Comparison of ENCODE assay signal across 20 cellular contexts in the genomic region with DNA sequence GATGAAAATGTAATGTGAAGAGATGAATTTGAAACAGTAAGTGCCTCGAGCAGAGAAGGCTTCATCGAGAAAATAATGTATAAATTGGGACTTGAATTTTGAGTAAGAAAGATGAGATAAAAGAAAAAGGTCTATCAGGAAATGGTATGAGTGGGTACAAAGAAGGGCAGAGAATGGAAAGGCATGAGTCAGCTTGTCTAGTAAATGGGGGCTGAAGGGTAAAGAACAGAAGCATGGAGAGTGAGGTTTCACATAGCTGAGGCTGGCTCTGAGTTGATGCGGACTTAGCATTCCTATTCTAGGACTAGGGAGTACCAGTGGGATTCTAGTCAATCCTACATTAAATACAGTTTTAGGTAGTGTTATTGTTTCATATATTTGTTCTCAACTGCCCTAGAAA.
DNase-seq lines count a peak whose midpoint lies in the region; ATAC-seq and TF ChIP-seq lines count a peak whose summit lies in the region.
"Had no signal": no experiment of that assay in that cellular context is flagged by ENCODE, and none has a peak within 500 bp of the region (broad histone marks: within the 10 kb centered on the region; RNA-seq: fewer than 3 reads in every experiment).

No MANE protein-coding gene starts in this region.

- no peak overlapping the region for H3K9ac ChIP-seq in SK-N-MC (ENCODE audit: insufficient read length)
- H3K9ac ChIP-seq: BLaER1 had no signal

- no peaks in the 10 kb centered on the region for H3K9me3 Mint-ChIP-seq in activated CD4-positive, alpha-beta T cell treated with anti-CD3 and anti-CD28 coated beads, Interleukin-2, amount 10 ng/mL, durations not matched to agents 24 days and 14 days
- H3K9me3 Mint-ChIP-seq in activated naive CD8-positive, alpha-beta T cell treated with anti-CD3 and anti-CD28 coated beads, Interleukin-2, amount 50 U/mL, for 24 hours = no peaks in the 10 kb centered on the region

- H3K9me3 ChIP-seq in A673 (ENCODE audit: low read depth, low read length, poor library complexity, severe bottlenecking) (no peaks in the 10 kb centered on the region), SK-N-MC (ENCODE audit: low read depth, low read length) (no peaks in the 10 kb centered on the region)
- H3K9me3 ChIP-seq: BLaER1 had no signal

- peaks cover 54% of the 10 kb centered on the region for H3K36me3 Mint-ChIP-seq in activated CD4-positive, alpha-beta T cell treated with anti-CD3 and anti-CD28 coated beads, Interleukin-2, amount 10 ng/mL, durations not matched to agents 24 days and 14 days (ENCODE audit: low read depth)
- H3K36me3 Mint-ChIP-seq in activated naive CD8-positive, alpha-beta T cell treated with anti-CD3 and anti-CD28 coated beads, Interleukin-2, amount 50 U/mL, for 24 hours (ENCODE audit: low read depth) = peaks cover 52% of the 10 kb centered on the region

- no peaks in the 10 kb centered on the region for H3K27me3 ChIP-seq in A673 (replicated peaks; ENCODE audit: insufficient read depth, low read depth, low read length, poor library complexity)
- H3K27me3 ChIP-seq: BLaER1 had no signal

- peak overlapping the region; percentile 14 for H3K27ac Mint-ChIP-seq in activated CD4-positive, alpha-beta T cell treated with anti-CD3 and anti-CD28 coated beads, Interleukin-2, amount 10 ng/mL, durations not matched to agents 24 days and 14 days
- H3K27ac Mint-ChIP-seq in activated naive CD8-positive, alpha-beta T cell treated with anti-CD3 and anti-CD28 coated beads, Interleukin-2, amount 50 U/mL, for 24 hours = peak overlapping the region; percentile 58

- no peak overlapping the region for H3K4me3 ChIP-seq in A673 (ENCODE audit: low read depth, low read length, poor library complexity, severe bottlenecking)
- H3K4me3 ChIP-seq in SK-N-MC = no peak overlapping the region
- H3K4me3 ChIP-seq: BLaER1 had no signal

- DNase-seq in activated CD4-positive, alpha-beta T cell treated with anti-CD3 and anti-CD28 coated beads, Interleukin-2, amount 10 ng/mL, durations not matched to agents 24 days and 14 days = no peak
- no peak for DNase-seq in activated CD4-positive, alpha-beta T cell treated with anti-CD3 and anti-CD28 coated beads for 48 hours
- DNase-seq in A673 (ENCODE audit: low spot score) = peak; percentile 39
- DNase-seq in SK-N-MC (ENCODE audit: low read depth, low spot score) = no peak
- no peak for DNase-seq in activated naive CD8-positive, alpha-beta T cell treated with anti-CD3 and anti-CD28 coated beads, Interleukin-2, amount 50 U/mL, for 24 hours
- DNase-seq in stimulated activated naive CD4-positive, alpha-beta T cell (lab: John Stamatoyannopoulos, UW) = no peak
- no peak for DNase-seq in effector CD4-positive, alpha-beta T cell
- no peak for DNase-seq in AG20443 (ENCODE audit: low spot score)
- DNase-seq: 8988T, DMS 273 treated with DMSO at 0.1 percent for 48 hours, GDM1, KG1, NCI-H1417 treated with DMSO at 0.1 percent for 48 hours, NCI-H2029, NCI-H2171, NCI-H446, NCI-H69, SHP77 had no signal

- intact Hi-C loops in activated CD4-positive, alpha-beta T cell treated with anti-CD3 and anti-CD28 coated beads, Interleukin-2, amount 10 ng/mL, durations not matched to agents 24 days and 14 days (cut with micrococcal nuclease) = no loop called here
- intact Hi-C loops in A673 (cut with micrococcal nuclease; ENCODE audit: unreplicated experiment) = no loop called here

- peak; percentile 96 for ATAC-seq in activated naive CD8-positive, alpha-beta T cell treated with anti-CD3 and anti-CD28 coated beads, Interleukin-2, amount 50 U/mL, for 24 hours
- ATAC-seq: HepG2 had no signal

- peak overlapping the region; percentile 53 for H3K27ac ChIP-seq in A673 (ENCODE audit: low read depth, low read length, poor library complexity, severe bottlenecking)
- peak overlapping the region; percentile 52; the same call in 1 of the 2 replicates for H3K27ac ChIP-seq in SK-N-MC
- H3K27ac ChIP-seq: BLaER1 had no signal

- CTCF ChIA-PET in A673 (lab: Charles Lee) = no interaction called here

- no peak overlapping the region for H3K4me3 Mint-ChIP-seq in activated CD4-positive, alpha-beta T cell treated with anti-CD3 and anti-CD28 coated beads, Interleukin-2, amount 10 ng/mL, durations not matched to agents 24 days and 14 days
- H3K4me3 Mint-ChIP-seq in activated naive CD8-positive, alpha-beta T cell treated with anti-CD3 and anti-CD28 coated beads, Interleukin-2, amount 50 U/mL, for 24 hours = peak overlapping the region; percentile 19

- BruUV-seq in A673 (replicated peaks; lab: Mats Ljungman, UMichigan) = no TSS peak

- no peaks in the 10 kb centered on the region for H3K27me3 Mint-ChIP-seq in activated CD4-positive, alpha-beta T cell treated with anti-CD3 and anti-CD28 coated beads, Interleukin-2, amount 10 ng/mL, durations not matched to agents 24 days and 14 days
- no peaks in the 10 kb centered on the region for H3K27me3 Mint-ChIP-seq in activated naive CD8-positive, alpha-beta T cell treated with anti-CD3 and anti-CD28 coated beads, Interleukin-2, amount 50 U/mL, for 24 hours

- H3K4me1 Mint-ChIP-seq in activated CD4-positive, alpha-beta T cell treated with anti-CD3 and anti-CD28 coated beads, Interleukin-2, amount 10 ng/mL, durations not matched to agents 24 days and 14 days = peaks cover 11% of the 10 kb centered on the region
- peaks cover 20% of the 10 kb centered on the region for H3K4me1 Mint-ChIP-seq in activated naive CD8-positive, alpha-beta T cell treated with anti-CD3 and anti-CD28 coated beads, Interleukin-2, amount 50 U/mL, for 24 hours

- POLR2A ChIA-PET in A673 (lab: Charles Lee; ENCODE audit: low non-redundant PET) = no interaction called here

- peaks cover 100% of the 10 kb centered on the region for H3K36me3 ChIP-seq in A673 (ENCODE audit: insufficient read depth, low read length, poor library complexity, severe bottlenecking)
- peaks cover 92% of the 10 kb centered on the region for H3K36me3 ChIP-seq in SK-N-MC (ENCODE audit: insufficient read depth, low read length)

- peaks cover 48% of the 10 kb centered on the region for H3K4me1 ChIP-seq in A673 (ENCODE audit: insufficient read depth, low read length, poor library complexity, severe bottlenecking)
- H3K4me1 ChIP-seq: BLaER1 had no signal

- TF ChIP-seq CTCF in A673 (conservative IDR thresholded peaks at IDR 0.05; ENCODE audit: low read depth, low read length) = no peak
